1 cellular context compared by ENCODE assay signal in genomic region chr9:29211681-29212589, GRCh38.
TF ChIP-seq lines count a peak whose summit lies in the region.

No MANE protein-coding gene starts in this region.

TF ChIP-seq in SK-N-SH treated with all-trans-retinoic acid at 6 μM for 48 hours, 23 proteins besides CTCF, POLR2A, EP300 and RAD21 (continued from another document):
- TF ChIP-seq ARNTL (CRISPR knock-in tag; IDR thresholded peaks at IDR 0.05; ENCODE audit: borderline replicate concordance, low read depth) (no peak), ISL1 (CRISPR knock-in tag; IDR thresholded peaks at IDR 0.05) (no peak), OSR1 (CRISPR knock-in tag; IDR thresholded peaks at IDR 0.05) (no peak), ZNF565 (CRISPR knock-in tag; conservative IDR thresholded peaks at IDR 0.05; ENCODE audit: low read depth) (no peak), POU6F1 (CRISPR knock-in tag; IDR thresholded peaks at IDR 0.05; ENCODE audit: borderline replicate concordance, low read depth) (no peak)
